ENCODE assay signal across 27 cellular contexts in the genomic region with DNA sequence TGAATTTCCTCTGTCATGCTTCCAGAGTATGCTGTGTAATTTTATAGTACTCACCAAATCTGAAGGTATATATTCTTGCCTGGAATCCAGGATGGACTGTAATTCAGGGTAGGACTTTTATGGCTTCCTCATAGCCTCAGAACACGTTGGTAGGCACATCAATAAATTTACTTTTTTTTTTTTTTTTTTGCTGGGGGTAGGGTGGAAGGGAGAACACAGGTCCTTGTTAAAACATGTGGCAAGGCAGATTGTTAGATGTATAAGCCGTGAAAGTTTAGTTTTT.
"Had no signal": no experiment of that assay in that cellular context is flagged by ENCODE, and none has a peak within 500 bp of the region (broad histone marks: within the 10 kb centered on the region; RNA-seq: fewer than 3 reads in every experiment).

No MANE protein-coding gene starts in this region.

- DNase-seq: activated CD4-positive, alpha-beta memory T cell treated with anti-CD3 and anti-CD28 coated beads, Interleukin-2, amount 10 ng/mL, durations not matched to agents 7 days and 5 days; activated CD4-positive, alpha-beta T cell treated with anti-CD3 and anti-CD28 coated beads for 1 hour; activated CD4-positive, alpha-beta T cell treated with anti-CD3 and anti-CD28 coated beads, Interleukin-2, amount 10 ng/mL, durations not matched to agents 7 days and 5 days; activated CD8-positive, alpha-beta memory T cell treated with anti-CD3 and anti-CD28 coated beads, Interleukin-2, amount 50 U/mL, for 48 hours; activated gamma-delta T cell; activated naive CD4-positive, alpha-beta T cell treated with anti-CD3 and anti-CD28 coated beads, Interleukin-2, amount 50 U/mL, for 16 hours; activated T-cell treated with anti-CD3 and anti-CD28 coated beads, Interleukin-2, amount 50 U/mL, for 24 hours; effector CD8-positive, alpha-beta T cell; esophagus squamous epithelium; foreskin melanocyte; heart right ventricle; kidney glomerular epithelial cell; left lung; lower lobe of right lung; mesenchymal stem cell; natural killer cell; right cardiac atrium; spleen; stimulated activated naive CD4-positive, alpha-beta T cell; T-helper 2 cell; tibial artery had no signal

- H3K36me3 Mint-ChIP-seq: natural killer cell had no signal

- H3K4me3 Mint-ChIP-seq: activated CD4-positive, alpha-beta memory T cell treated with anti-CD3 and anti-CD28 coated beads, Interleukin-2, amount 10 ng/mL, durations not matched to agents 7 days and 5 days; activated CD4-positive, alpha-beta T cell treated with anti-CD3 and anti-CD28 coated beads, Interleukin-2, amount 10 ng/mL, durations not matched to agents 7 days and 5 days; activated T-cell treated with anti-CD3 and anti-CD28 coated beads, Interleukin-2, amount 50 U/mL, for 24 hours; natural killer cell; WTC11 had no signal

- H3K4me1 ChIP-seq: esophagus squamous epithelium, heart right ventricle, left lung, lower lobe of right lung, suprapubic skin, tibial artery had no signal

- FAIRE-seq: bronchial epithelial cell, colon, endometrium had no signal

- H3K4me3 ChIP-seq: esophagus squamous epithelium, heart right ventricle, left lung, lower lobe of right lung, spleen, suprapubic skin, tibial artery had no signal

- H3K27ac ChIP-seq: epithelial cell of prostate, esophagus squamous epithelium, heart right ventricle, left lung, lower lobe of right lung, spleen, suprapubic skin, tibial artery had no signal

- H3K27ac Mint-ChIP-seq: activated CD4-positive, alpha-beta memory T cell treated with anti-CD3 and anti-CD28 coated beads, Interleukin-2, amount 10 ng/mL, durations not matched to agents 7 days and 5 days; activated CD4-positive, alpha-beta T cell treated with anti-CD3 and anti-CD28 coated beads, Interleukin-2, amount 10 ng/mL, durations not matched to agents 7 days and 5 days; natural killer cell had no signal

- H3K9me3 Mint-ChIP-seq: activated CD4-positive, alpha-beta memory T cell treated with anti-CD3 and anti-CD28 coated beads, Interleukin-2, amount 10 ng/mL, durations not matched to agents 7 days and 5 days; activated CD4-positive, alpha-beta T cell treated with anti-CD3 and anti-CD28 coated beads, Interleukin-2, amount 10 ng/mL, durations not matched to agents 7 days and 5 days; activated T-cell treated with anti-CD3 and anti-CD28 coated beads, Interleukin-2, amount 50 U/mL, for 24 hours; natural killer cell had no signal

- H3K27me3 Mint-ChIP-seq: activated CD4-positive, alpha-beta memory T cell treated with anti-CD3 and anti-CD28 coated beads, Interleukin-2, amount 10 ng/mL, durations not matched to agents 7 days and 5 days; activated CD4-positive, alpha-beta T cell treated with anti-CD3 and anti-CD28 coated beads, Interleukin-2, amount 10 ng/mL, durations not matched to agents 7 days and 5 days; activated T-cell treated with anti-CD3 and anti-CD28 coated beads, Interleukin-2, amount 50 U/mL, for 24 hours had no signal

- H3K27me3 ChIP-seq: esophagus squamous epithelium, heart right ventricle, left lung, spleen, suprapubic skin, tibial artery had no signal

- H3K4me1 Mint-ChIP-seq: activated CD4-positive, alpha-beta memory T cell treated with anti-CD3 and anti-CD28 coated beads, Interleukin-2, amount 10 ng/mL, durations not matched to agents 7 days and 5 days; activated CD4-positive, alpha-beta T cell treated with anti-CD3 and anti-CD28 coated beads, Interleukin-2, amount 10 ng/mL, durations not matched to agents 7 days and 5 days had no signal

- ATAC-seq: heart right ventricle, lower lobe of right lung, natural killer cell, right cardiac atrium had no signal

- H3K36me3 ChIP-seq: left lung had no signal

- H3K9me3 ChIP-seq: esophagus squamous epithelium, heart right ventricle, left lung, lower lobe of right lung, spleen, suprapubic skin, tibial artery had no signal
